Comparison of ENCODE assay signal across 2 cellular contexts in the genomic region with DNA sequence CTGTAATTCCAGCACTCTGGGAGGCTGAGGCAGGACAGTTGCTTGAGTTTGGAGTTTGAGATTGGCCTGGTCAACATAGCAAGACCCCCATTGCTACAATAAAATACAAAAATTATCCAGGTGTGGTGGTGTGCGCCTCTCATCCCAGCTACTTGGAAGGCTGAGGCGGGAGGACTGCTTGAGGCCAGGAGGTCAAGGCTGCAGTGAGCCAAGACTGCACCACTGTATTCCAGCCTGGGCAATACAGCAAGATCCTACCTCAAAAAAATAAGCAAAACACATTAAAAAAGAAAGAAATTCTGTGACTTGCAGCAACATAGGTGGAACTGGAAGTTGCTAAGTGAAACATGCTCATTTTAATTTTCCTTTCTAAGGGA.
TF ChIP-seq lines count a peak whose summit lies in the region.

No MANE protein-coding gene starts in this region.

TF ChIP-seq in HEK293, 187 proteins besides CTCF, POLR2A, EP300 and RAD21 (continued from another document):
- TF ChIP-seq, protein P1, sequence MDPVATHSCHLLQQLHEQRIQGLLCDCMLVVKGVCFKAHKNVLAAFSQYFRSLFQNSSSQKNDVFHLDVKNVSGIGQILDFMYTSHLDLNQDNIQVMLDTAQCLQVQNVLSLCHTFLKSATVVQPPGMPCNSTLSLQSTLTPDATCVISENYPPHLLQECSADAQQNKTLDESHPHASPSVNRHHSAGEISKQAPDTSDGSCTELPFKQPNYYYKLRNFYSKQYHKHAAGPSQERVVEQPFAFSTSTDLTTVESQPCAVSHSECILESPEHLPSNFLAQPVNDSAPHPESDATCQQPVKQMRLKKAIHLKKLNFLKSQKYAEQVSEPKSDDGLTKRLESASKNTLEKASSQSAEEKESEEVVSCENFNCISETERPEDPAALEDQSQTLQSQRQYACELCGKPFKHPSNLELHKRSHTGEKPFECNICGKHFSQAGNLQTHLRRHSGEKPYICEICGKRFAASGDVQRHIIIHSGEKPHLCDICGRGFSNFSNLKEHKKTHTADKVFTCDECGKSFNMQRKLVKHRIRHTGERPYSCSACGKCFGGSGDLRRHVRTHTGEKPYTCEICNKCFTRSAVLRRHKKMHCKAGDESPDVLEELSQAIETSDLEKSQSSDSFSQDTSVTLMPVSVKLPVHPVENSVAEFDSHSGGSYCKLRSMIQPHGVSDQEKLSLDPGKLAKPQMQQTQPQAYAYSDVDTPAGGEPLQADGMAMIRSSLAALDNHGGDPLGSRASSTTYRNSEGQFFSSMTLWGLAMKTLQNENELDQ (tag by site-specific recombination; IDR thresholded peaks at IDR 0.05; ENCODE audit: low read depth), result no peak
- TF ChIP-seq YY2 (tag by site-specific recombination; IDR thresholded peaks at IDR 0.05), result no peak

TF ChIP-seq in GM23338, 12 proteins besides CTCF, POLR2A, EP300 and RAD21 (continued from another document):
- TF ChIP-seq ZNF114 (CRISPR knock-in tag; IDR thresholded peaks at IDR 0.05), result no peak
- TF ChIP-seq JUNB (IDR thresholded peaks at IDR 0.05; ENCODE audit: unreplicated experiment), result no peak
- TF ChIP-seq EZH2 (IDR thresholded peaks at IDR 0.05; ENCODE audit: low read depth, unreplicated experiment), result no peak
- TF ChIP-seq, protein P2, sequence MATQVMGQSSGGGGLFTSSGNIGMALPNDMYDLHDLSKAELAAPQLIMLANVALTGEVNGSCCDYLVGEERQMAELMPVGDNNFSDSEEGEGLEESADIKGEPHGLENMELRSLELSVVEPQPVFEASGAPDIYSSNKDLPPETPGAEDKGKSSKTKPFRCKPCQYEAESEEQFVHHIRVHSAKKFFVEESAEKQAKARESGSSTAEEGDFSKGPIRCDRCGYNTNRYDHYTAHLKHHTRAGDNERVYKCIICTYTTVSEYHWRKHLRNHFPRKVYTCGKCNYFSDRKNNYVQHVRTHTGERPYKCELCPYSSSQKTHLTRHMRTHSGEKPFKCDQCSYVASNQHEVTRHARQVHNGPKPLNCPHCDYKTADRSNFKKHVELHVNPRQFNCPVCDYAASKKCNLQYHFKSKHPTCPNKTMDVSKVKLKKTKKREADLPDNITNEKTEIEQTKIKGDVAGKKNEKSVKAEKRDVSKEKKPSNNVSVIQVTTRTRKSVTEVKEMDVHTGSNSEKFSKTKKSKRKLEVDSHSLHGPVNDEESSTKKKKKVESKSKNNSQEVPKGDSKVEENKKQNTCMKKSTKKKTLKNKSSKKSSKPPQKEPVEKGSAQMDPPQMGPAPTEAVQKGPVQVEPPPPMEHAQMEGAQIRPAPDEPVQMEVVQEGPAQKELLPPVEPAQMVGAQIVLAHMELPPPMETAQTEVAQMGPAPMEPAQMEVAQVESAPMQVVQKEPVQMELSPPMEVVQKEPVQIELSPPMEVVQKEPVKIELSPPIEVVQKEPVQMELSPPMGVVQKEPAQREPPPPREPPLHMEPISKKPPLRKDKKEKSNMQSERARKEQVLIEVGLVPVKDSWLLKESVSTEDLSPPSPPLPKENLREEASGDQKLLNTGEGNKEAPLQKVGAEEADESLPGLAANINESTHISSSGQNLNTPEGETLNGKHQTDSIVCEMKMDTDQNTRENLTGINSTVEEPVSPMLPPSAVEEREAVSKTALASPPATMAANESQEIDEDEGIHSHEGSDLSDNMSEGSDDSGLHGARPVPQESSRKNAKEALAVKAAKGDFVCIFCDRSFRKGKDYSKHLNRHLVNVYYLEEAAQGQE (IDR thresholded peaks at IDR 0.05; ENCODE audit: unreplicated experiment), result no peak
- TF ChIP-seq, protein P3, sequence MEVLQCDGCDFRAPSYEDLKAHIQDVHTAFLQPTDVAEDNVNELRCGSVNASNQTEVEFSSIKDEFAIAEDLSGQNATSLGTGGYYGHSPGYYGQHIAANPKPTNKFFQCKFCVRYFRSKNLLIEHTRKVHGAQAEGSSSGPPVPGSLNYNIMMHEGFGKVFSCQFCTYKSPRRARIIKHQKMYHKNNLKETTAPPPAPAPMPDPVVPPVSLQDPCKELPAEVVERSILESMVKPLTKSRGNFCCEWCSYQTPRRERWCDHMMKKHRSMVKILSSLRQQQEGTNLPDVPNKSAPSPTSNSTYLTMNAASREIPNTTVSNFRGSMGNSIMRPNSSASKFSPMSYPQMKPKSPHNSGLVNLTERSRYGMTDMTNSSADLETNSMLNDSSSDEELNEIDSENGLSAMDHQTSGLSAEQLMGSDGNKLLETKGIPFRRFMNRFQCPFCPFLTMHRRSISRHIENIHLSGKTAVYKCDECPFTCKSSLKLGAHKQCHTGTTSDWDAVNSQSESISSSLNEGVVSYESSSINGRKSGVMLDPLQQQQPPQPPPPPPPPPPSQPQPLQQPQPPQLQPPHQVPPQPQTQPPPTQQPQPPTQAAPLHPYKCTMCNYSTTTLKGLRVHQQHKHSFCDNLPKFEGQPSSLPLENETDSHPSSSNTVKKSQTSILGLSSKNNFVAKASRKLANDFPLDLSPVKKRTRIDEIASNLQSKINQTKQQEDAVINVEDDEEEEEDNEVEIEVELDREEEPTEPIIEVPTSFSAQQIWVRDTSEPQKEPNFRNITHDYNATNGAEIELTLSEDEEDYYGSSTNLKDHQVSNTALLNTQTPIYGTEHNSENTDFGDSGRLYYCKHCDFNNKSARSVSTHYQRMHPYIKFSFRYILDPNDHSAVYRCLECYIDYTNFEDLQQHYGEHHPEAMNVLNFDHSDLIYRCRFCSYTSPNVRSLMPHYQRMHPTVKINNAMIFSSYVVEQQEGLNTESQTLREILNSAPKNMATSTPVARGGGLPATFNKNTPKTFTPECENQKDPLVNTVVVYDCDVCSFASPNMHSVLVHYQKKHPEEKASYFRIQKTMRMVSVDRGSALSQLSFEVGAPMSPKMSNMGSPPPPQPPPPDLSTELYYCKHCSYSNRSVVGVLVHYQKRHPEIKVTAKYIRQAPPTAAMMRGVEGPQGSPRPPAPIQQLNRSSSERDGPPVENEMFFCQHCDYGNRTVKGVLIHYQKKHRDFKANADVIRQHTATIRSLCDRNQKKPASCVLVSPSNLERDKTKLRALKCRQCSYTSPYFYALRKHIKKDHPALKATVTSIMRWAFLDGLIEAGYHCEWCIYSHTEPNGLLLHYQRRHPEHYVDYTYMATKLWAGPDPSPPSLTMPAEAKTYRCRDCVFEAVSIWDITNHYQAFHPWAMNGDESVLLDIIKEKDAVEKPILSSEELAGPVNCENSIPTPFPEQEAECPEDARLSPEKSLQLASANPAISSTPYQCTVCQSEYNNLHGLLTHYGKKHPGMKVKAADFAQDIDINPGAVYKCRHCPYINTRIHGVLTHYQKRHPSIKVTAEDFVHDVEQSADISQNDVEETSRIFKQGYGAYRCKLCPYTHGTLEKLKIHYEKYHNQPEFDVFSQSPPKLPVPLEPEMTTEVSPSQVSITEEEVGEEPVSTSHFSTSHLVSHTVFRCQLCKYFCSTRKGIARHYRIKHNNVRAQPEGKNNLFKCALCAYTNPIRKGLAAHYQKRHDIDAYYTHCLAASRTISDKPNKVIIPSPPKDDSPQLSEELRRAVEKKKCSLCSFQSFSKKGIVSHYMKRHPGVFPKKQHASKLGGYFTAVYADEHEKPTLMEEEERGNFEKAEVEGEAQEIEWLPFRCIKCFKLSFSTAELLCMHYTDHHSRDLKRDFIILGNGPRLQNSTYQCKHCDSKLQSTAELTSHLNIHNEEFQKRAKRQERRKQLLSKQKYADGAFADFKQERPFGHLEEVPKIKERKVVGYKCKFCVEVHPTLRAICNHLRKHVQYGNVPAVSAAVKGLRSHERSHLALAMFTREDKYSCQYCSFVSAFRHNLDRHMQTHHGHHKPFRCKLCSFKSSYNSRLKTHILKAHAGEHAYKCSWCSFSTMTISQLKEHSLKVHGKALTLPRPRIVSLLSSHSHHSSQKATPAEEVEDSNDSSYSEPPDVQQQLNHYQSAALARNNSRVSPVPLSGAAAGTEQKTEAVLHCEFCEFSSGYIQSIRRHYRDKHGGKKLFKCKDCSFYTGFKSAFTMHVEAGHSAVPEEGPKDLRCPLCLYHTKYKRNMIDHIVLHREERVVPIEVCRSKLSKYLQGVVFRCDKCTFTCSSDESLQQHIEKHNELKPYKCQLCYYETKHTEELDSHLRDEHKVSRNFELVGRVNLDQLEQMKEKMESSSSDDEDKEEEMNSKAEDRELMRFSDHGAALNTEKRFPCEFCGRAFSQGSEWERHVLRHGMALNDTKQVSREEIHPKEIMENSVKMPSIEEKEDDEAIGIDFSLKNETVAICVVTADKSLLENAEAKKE (CRISPR knock-in tag; IDR thresholded peaks at IDR 0.05), result no peak
- no peak for TF ChIP-seq CREB1 (CRISPR knock-in tag; IDR thresholded peaks at IDR 0.05; ENCODE audit: low read depth)
- TF ChIP-seq, protein P4, sequence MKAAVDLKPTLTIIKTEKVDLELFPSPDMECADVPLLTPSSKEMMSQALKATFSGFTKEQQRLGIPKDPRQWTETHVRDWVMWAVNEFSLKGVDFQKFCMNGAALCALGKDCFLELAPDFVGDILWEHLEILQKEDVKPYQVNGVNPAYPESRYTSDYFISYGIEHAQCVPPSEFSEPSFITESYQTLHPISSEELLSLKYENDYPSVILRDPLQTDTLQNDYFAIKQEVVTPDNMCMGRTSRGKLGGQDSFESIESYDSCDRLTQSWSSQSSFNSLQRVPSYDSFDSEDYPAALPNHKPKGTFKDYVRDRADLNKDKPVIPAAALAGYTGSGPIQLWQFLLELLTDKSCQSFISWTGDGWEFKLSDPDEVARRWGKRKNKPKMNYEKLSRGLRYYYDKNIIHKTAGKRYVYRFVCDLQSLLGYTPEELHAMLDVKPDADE (IDR thresholded peaks at IDR 0.05), result no peak
- no peak for TF ChIP-seq NANOG (IDR thresholded peaks at IDR 0.05; ENCODE audit: borderline replicate concordance)
- TF ChIP-seq ZNF331 (CRISPR knock-in tag; IDR thresholded peaks at IDR 0.05; ENCODE audit: low read depth), result no peak
